Comparison of ENCODE assay signal across 8 cellular contexts in the genomic region with DNA sequence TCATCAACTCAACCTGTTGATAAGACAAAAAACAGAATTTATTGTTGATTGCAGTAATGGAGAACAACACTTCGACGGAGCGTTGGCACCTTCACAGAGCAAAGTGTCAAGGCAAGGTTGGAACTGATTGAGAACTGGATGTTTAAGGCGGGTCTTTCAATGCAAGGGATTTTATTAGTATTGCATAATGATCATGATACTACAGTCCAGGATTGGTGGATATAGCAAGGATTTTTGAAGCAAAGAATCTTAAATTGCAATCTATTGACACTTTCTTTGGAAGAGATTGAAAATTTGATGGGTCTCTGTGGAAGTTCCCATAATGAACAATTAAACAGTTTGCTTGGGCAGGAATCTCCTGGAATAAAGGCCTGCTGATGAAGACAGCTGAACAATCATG. TPM values are rescaled to one million over a fixed set of nuclear protein-coding genes. Genes with fewer than 3 reads are reported as not detected.
A peak's percentile ranks its signal among the peaks of the same experiment; 100 is the strongest.
DNase-seq lines count a peak whose midpoint lies in the region; ATAC-seq, FAIRE-seq and TF ChIP-seq lines count a peak whose summit lies in the region.

No MANE protein-coding gene starts in this region.

- CTCF ChIA-PET in GM12878 (lab: Yijun Ruan, JAX), result interaction anchor here (0.8 kb wide), 1 partner anchor 13 kb away, joined by 3 read pairs; no protein-coding TSS in a partner anchor

- FAIRE-seq in GM12878 (lab: Jason Lieb, UNC), result no peak

- H3K27me3 Mint-ChIP-seq in activated naive CD8-positive, alpha-beta T cell, result peaks cover 6% of the 10 kb centered on the region
- no peaks in the 10 kb centered on the region for H3K27me3 Mint-ChIP-seq in activated naive CD8-positive, alpha-beta T cell treated with anti-CD3 and anti-CD28 coated beads for 36 hours
- H3K27me3 Mint-ChIP-seq in memory B cell, result peaks cover 4% of the 10 kb centered on the region

- H3K9me3 ChIP-seq in GM12878 (replicated peaks; ENCODE audit: control insufficient read depth, insufficient read depth, low read length), result peaks cover 2% of the 10 kb centered on the region; the same call in 2 of the 3 replicates
- no peaks in the 10 kb centered on the region for H3K9me3 ChIP-seq in thymus (ENCODE audit: control insufficient read depth)
- peaks cover 0 to 6% (median 0%) of the 10 kb centered on the region in 3 donors for H3K9me3 ChIP-seq in adrenal gland (replicated peaks in 1 of 3)

- peaks cover 8% of the 10 kb centered on the region for H3K9me3 Mint-ChIP-seq in activated naive CD8-positive, alpha-beta T cell (ENCODE audit: low read depth)
- H3K9me3 Mint-ChIP-seq in activated naive CD8-positive, alpha-beta T cell treated with anti-CD3 and anti-CD28 coated beads for 36 hours, result peaks cover 16% of the 10 kb centered on the region
- H3K9me3 Mint-ChIP-seq in memory B cell, result peaks cover 9% of the 10 kb centered on the region

- RAD21 ChIA-PET in GM12878 (lab: Charles Lee; ENCODE audit: unreplicated experiment), result interaction anchor here (0.8 to 2.0 kb wide), 3 partner anchors 98 to 321 kb away, joined by 3 to 6 read pairs (median 5); partner anchors contain the start of gene ZNF180

- DNase-seq in activated naive CD8-positive, alpha-beta T cell treated with anti-CD3 and anti-CD28 coated beads for 36 hours, result no peak
- no peak for DNase-seq in GM12878 (ENCODE audit: low read depth, low spot score)
- no peak for DNase-seq in memory B cell (ENCODE audit: low spot score in 2 of 2)
- DNase-seq in adrenal gland, result no peak
- no peak for DNase-seq in stimulated activated CD4-positive, alpha-beta T cell treated with anti-CD3 and anti-CD28 coated beads, Interleukin-15, amount 100 ng/mL, for 24 hours
- no peak for DNase-seq in OCI-M1 (lab: John Stamatoyannopoulos, UW)

- TF ChIP-seq POLR2A in GM12878 (IDR thresholded peaks at IDR 0.05; ENCODE audit: low read depth, low read length), result no peak
- no peak for TF ChIP-seq POLR2A in adrenal gland (IDR thresholded peaks at IDR 0.05)

- TF ChIP-seq EP300 in GM12878 (IDR thresholded peaks at IDR 0.05; ENCODE audit: borderline replicate concordance in 1 of 2, control insufficient read depth in 1 of 2, low read depth in 2 of 2, low read length in 2 of 2), result no peak

- H3K4me3 ChIP-seq in GM12878 (peak overlapping the region; percentile 90), thymus (ENCODE audit: low read length) (peak overlapping the region; percentile 96), adrenal gland (peak overlapping the region in 2 of 4 donors; percentile 1 to 66)

- H3K4me2 ChIP-seq in GM12878 (ENCODE audit: control insufficient read depth, insufficient read depth), result peak overlapping the region; percentile 70

- H3K27me3 ChIP-seq in GM12878 (replicated peaks in 1 of 2; ENCODE audit: control insufficient read depth in 2 of 2, insufficient read depth in 2 of 2, low read length in 1 of 2) (no peaks in the 10 kb centered on the region), thymus (ENCODE audit: control insufficient read depth, insufficient read depth) (no peaks in the 10 kb centered on the region), adrenal gland (no peaks in the 10 kb centered on the region)

- H3K36me3 Mint-ChIP-seq in activated naive CD8-positive, alpha-beta T cell, result peaks cover 22% of the 10 kb centered on the region
- H3K36me3 Mint-ChIP-seq in activated naive CD8-positive, alpha-beta T cell treated with anti-CD3 and anti-CD28 coated beads for 36 hours, result peaks cover 30% of the 10 kb centered on the region
- peaks cover 11% of the 10 kb centered on the region for H3K36me3 Mint-ChIP-seq in memory B cell

- H3K4me1 Mint-ChIP-seq in activated naive CD8-positive, alpha-beta T cell (ENCODE audit: low read depth), result peaks cover 23% of the 10 kb centered on the region
- H3K4me1 Mint-ChIP-seq in activated naive CD8-positive, alpha-beta T cell treated with anti-CD3 and anti-CD28 coated beads for 36 hours, result peaks cover 13% of the 10 kb centered on the region
- H3K4me1 Mint-ChIP-seq in memory B cell, result peaks cover 9% of the 10 kb centered on the region

- no peak for TF ChIP-seq RAD21 in GM12878 (IDR thresholded peaks at IDR 0.05; ENCODE audit: insufficient read depth, low read depth, low read length)

- ATAC-seq in GM12878, result no peak
- no peak for ATAC-seq in memory B cell (ENCODE audit: low read depth)

- WGBS in GM12878 (ENCODE audit: insufficient coverage, insufficient replicate concordance, low lambda C conversion rate, missing lambda C conversion rate), result 34% methylated on average over 4 of the region's 4 CpGs
- WGBS in thymus, result 84% methylated on average over 4 of the region's 4 CpGs
- WGBS in adrenal gland, 4 donors, result 86 to 98% (median 87%) methylated on average over 4 of the region's 4 CpGs

- TF ChIP-seq CTCF in GM12878 (IDR thresholded peaks at IDR 0.05 in 2 of 3, conservative IDR thresholded peaks at IDR 0.05 in 1 of 3; ENCODE audit: control insufficient read depth in 2 of 3, extremely low read depth in 1 of 3, insufficient read depth in 1 of 3, low read depth in 3 of 3, low read length in 3 of 3), result no peak
- no peak for TF ChIP-seq CTCF in adrenal gland (IDR thresholded peaks at IDR 0.05)

- in situ Hi-C loops in GM12878 (cut with MboI), result no loop called here

- H3K4me1 ChIP-seq in GM12878 (ENCODE audit: control insufficient read depth, insufficient read depth, low read length) (peaks cover 7% of the 10 kb centered on the region), thymus (ENCODE audit: control insufficient read depth, insufficient read depth, low read length) (peaks cover 10% of the 10 kb centered on the region), adrenal gland (replicated peaks in 1 of 2) (peaks cover 5 to 7% of the 10 kb centered on the region in 2 donors)

- peak overlapping the region; percentile 92 for H3K4me3 Mint-ChIP-seq in activated naive CD8-positive, alpha-beta T cell
- H3K4me3 Mint-ChIP-seq in activated naive CD8-positive, alpha-beta T cell treated with anti-CD3 and anti-CD28 coated beads for 36 hours, result no peak overlapping the region
- peak overlapping the region; percentile 32 for H3K4me3 Mint-ChIP-seq in memory B cell

- peak overlapping the region; percentile 99 for H2AFZ ChIP-seq in GM12878 (ENCODE audit: control insufficient read depth, low read depth, low read length)

- POLR2A ChIA-PET in GM12878 (lab: Charles Lee), result no interaction called here

- no peaks in the 10 kb centered on the region for H4K20me1 ChIP-seq in GM12878 (ENCODE audit: control insufficient read depth, insufficient read depth)

- no peak overlapping the region for H3K27ac ChIP-seq in GM12878 (ENCODE audit: control insufficient read depth, insufficient read depth)
- H3K27ac ChIP-seq in thymus (ENCODE audit: low read depth), result no peak overlapping the region
- no peak overlapping the region for H3K27ac ChIP-seq in adrenal gland

- SMC1A ChIA-PET in GM12878 (lab: Charles Lee; ENCODE audit: uncharacterized antibody, unreplicated experiment), result interaction anchor here (1.0 to 1.3 kb wide), 4 partner anchors 10 to 447 kb away, joined by 3 to 5 read pairs (median 4); partner anchors contain the start of gene ZNF226

- H3K9ac ChIP-seq in GM12878 (ENCODE audit: control insufficient read depth, insufficient read depth, low read length), result no peak overlapping the region

- no peak overlapping the region for H3K27ac Mint-ChIP-seq in activated naive CD8-positive, alpha-beta T cell
- H3K27ac Mint-ChIP-seq in activated naive CD8-positive, alpha-beta T cell treated with anti-CD3 and anti-CD28 coated beads for 36 hours, result no peak overlapping the region
- H3K27ac Mint-ChIP-seq in memory B cell, result no peak overlapping the region

- intact Hi-C loops in GM12878 (cut with micrococcal nuclease; ENCODE audit: unreplicated experiment), result loop anchor here (10.0 kb wide), 1 partner anchor 199 kb away; the partner anchor contains the start of gene ZNF180
- intact Hi-C loops in adrenal gland (cut with DNase I), result no loop called here

- BruUV-seq in GM12878 (replicated peaks; lab: Mats Ljungman, UMichigan), result no TSS peak

- H3K79me2 ChIP-seq in GM12878 (ENCODE audit: control insufficient read depth, insufficient read depth, low read length), result peaks cover 6% of the 10 kb centered on the region

- H3K36me3 ChIP-seq in GM12878 (ENCODE audit: control insufficient read depth in 2 of 2, insufficient read depth in 2 of 2, low read length in 1 of 2) (peaks cover 0 to 5% of the 10 kb centered on the region in 2 experiments; a peak in 1 of 4 replicates), thymus (ENCODE audit: control insufficient read depth, insufficient read depth) (peaks cover 10% of the 10 kb centered on the region), adrenal gland (replicated peaks in 1 of 2) (peaks cover 0 to 9% of the 10 kb centered on the region in 2 donors)

RNA-seq across cellular contexts. Expression of gene ZNF235, which starts 0.6 kb away (rescaled TPM):
- 1 to 10 TPM; 3.8 to 4.7 TPM for total RNA-seq in activated naive CD8-positive, alpha-beta T cell treated with anti-CD3 and anti-CD28 coated beads for 36 hours
- 88.3 and 93.4 TPM in 2 replicates for total RNA-seq in GM12878 (2013; cell fraction: nucleolus; rRNA removed)
- total RNA-seq in GM12878 (2014; rRNA removed), result 4.7 and 5.9 TPM in 2 replicates
- 7.0 and 7.4 TPM in 2 replicates for total RNA-seq in GM12878 (2014; rRNA removed; fragmentation: Illumina TruSeq; extraction: Trizol)
- 3.9 and 4.8 TPM in 2 replicates for total RNA-seq in GM12878 (2021)
- polyA plus RNA-seq in GM12878 (2011; ENCODE audit: low read depth), result 3.0 TPM
- 9.0 and 12.2 TPM in 2 replicates for polyA plus RNA-seq in GM12878 (2011; rRNA removed)
- 3.7 and 6.0 TPM in 2 replicates for polyA plus RNA-seq in GM12878 (2011; cell fraction: cytosol; rRNA removed)
- polyA plus RNA-seq in GM12878 (2011; cell fraction: nucleus; rRNA removed), result 9.1 and 10.8 TPM in 2 replicates
- polyA plus RNA-seq in GM12878 (2012), result 2.5 and 4.0 TPM in 2 replicates
- polyA plus RNA-seq in GM12878 (2014; fragmentation: Illumina TruSeq; extraction: Trizol), result 4.1 and 7.5 TPM in 2 replicates
- polyA plus RNA-seq in GM12878 (2014; fragmentation: Nextera tagmentation; extraction: Ambion mirVana), result 1 to 10 TPM; 2.8 to 5.0 TPM
- 2.7 and 4.0 TPM in 2 replicates for polyA plus RNA-seq in GM12878 (2014; rRNA removed)
- polyA plus RNA-seq in GM12878 (2016; fragmentation: Nextera tagmentation; extraction: Ambion mirVana), result 1 to 10 TPM; 3.6 to 4.9 TPM
- polyA minus RNA-seq in GM12878 (2011; rRNA and poly(A)+ RNA removed), result 16.0 and 17.0 TPM in 2 replicates
- polyA minus RNA-seq in GM12878 (2011; cell fraction: cytosol; rRNA and poly(A)+ RNA removed), result 2.1 and 3.4 TPM in 2 replicates
- polyA minus RNA-seq in GM12878 (2011; cell fraction: nucleus; rRNA and poly(A)+ RNA removed), result 16.8 and 23.8 TPM in 2 replicates
- polyA plus RNA-seq in thymus, result 7.7 TPM
- 1 to 10 TPM; 1.0 to 8.2 (median 3.7) TPM for total RNA-seq in adrenal gland
- polyA plus RNA-seq in adrenal gland, result 1 to 10 TPM; 2.0 to 7.2 (median 2.2) TPM

RNA-seq across cellular contexts. Expression of gene ZNF233, which starts 45.8 kb away (rescaled TPM):
- total RNA-seq in activated naive CD8-positive, alpha-beta T cell treated with anti-CD3 and anti-CD28 coated beads for 36 hours, result under 1 TPM; 0.16 to 0.32 TPM
- total RNA-seq in GM12878 (2013; cell fraction: nucleolus; rRNA removed), result 4.7 and 6.1 TPM in 2 replicates
- 0.23 and 0.54 TPM in 2 replicates for total RNA-seq in GM12878 (2014; rRNA removed)
- 0.32 and 0.63 TPM in 2 replicates for total RNA-seq in GM12878 (2014; rRNA removed; fragmentation: Illumina TruSeq; extraction: Trizol)
- 0.19 and 0.26 TPM in 2 replicates for total RNA-seq in GM12878 (2021)
- 0.54 TPM for polyA plus RNA-seq in GM12878 (2011; ENCODE audit: low read depth)
- 1.5 and 1.8 TPM in 2 replicates for polyA plus RNA-seq in GM12878 (2011; rRNA removed)
- polyA plus RNA-seq in GM12878 (2011; cell fraction: cytosol; rRNA removed), result 0.69 and 0.75 TPM in 2 replicates
- polyA plus RNA-seq in GM12878 (2011; cell fraction: nucleus; rRNA removed), result 2.0 and 2.8 TPM in 2 replicates
- polyA plus RNA-seq in GM12878 (2012), result 0.92 and 0.94 TPM in 2 replicates
- 0.06 and 0.32 TPM in 2 replicates for polyA plus RNA-seq in GM12878 (2014; fragmentation: Illumina TruSeq; extraction: Trizol)
- polyA plus RNA-seq in GM12878 (2014; fragmentation: Nextera tagmentation; extraction: Ambion mirVana), result under 1 TPM; 0.35 to 0.46 TPM
- 0.29 and 0.67 TPM in 2 replicates for polyA plus RNA-seq in GM12878 (2014; rRNA removed)
- 1 to 10 TPM in 1 of 2 experiments, under 1 TPM in 1; 0.93 to 1.0 TPM for polyA plus RNA-seq in GM12878 (2016; fragmentation: Nextera tagmentation; extraction: Ambion mirVana)
- 3.5 and 4.2 TPM in 2 replicates for polyA minus RNA-seq in GM12878 (2011; rRNA and poly(A)+ RNA removed)
- polyA minus RNA-seq in GM12878 (2011; cell fraction: cytosol; rRNA and poly(A)+ RNA removed), result 1.3 and 1.8 TPM in 2 replicates
- 3.7 and 5.5 TPM in 2 replicates for polyA minus RNA-seq in GM12878 (2011; cell fraction: nucleus; rRNA and poly(A)+ RNA removed)
- polyA plus RNA-seq in thymus, result 1.7 TPM
- total RNA-seq in adrenal gland, result 1 to 10 TPM in 5 of 8 donors, under 1 TPM in 3; 0.69 to 3.1 (median 1.6) TPM
- 1 to 10 TPM in 2 of 3 donors, under 1 TPM in 1; 0.57 to 3.3 (median 2.1) TPM for polyA plus RNA-seq in adrenal gland

RNA-seq across cellular contexts. Expression of gene ZNF112, which starts 51.0 kb away (rescaled TPM):
- under 1 TPM; 0.44 to 0.62 TPM for total RNA-seq in activated naive CD8-positive, alpha-beta T cell treated with anti-CD3 and anti-CD28 coated beads for 36 hours
- 0.27 and 0.47 TPM in 2 replicates for total RNA-seq in GM12878 (2013; cell fraction: nucleolus; rRNA removed)
- total RNA-seq in GM12878 (2014; rRNA removed) (not detected in 2 replicates), GM12878 (2014; rRNA removed; fragmentation: Illumina TruSeq; extraction: Trizol) (0.04 TPM in 1 of 2 replicates, not detected in the other), GM12878 (2021) (not detected in 2 replicates), adrenal gland (10 to 100 TPM in 1 of 8 donors, 1 to 10 TPM in 7; 3.9 to 12.8 (median 5.9) TPM)
- polyA plus RNA-seq in GM12878 (2011; ENCODE audit: low read depth), result 0.10 TPM
- polyA plus RNA-seq in GM12878 (2011; rRNA removed) (0.01 and 0.11 TPM in 2 replicates), GM12878 (2014; fragmentation: Illumina TruSeq; extraction: Trizol) (0.03 TPM in 1 of 2 replicates, not detected in the other), GM12878 (2014; fragmentation: Nextera tagmentation; extraction: Ambion mirVana) (not detected), GM12878 (2014; rRNA removed) (0.08 TPM in 1 of 2 replicates, not detected in the other), GM12878 (2016; fragmentation: Nextera tagmentation; extraction: Ambion mirVana) (under 1 TPM; 0.07 to 0.25 TPM), thymus (1.3 TPM), adrenal gland (1 to 10 TPM; 1.0 to 5.8 (median 1.5) TPM)
- 0.01 TPM in 1 of 2 replicates, not detected in the other for polyA plus RNA-seq in GM12878 (2011; cell fraction: cytosol; rRNA removed)
- polyA plus RNA-seq in GM12878 (2011; cell fraction: nucleus; rRNA removed), result 0.09 and 0.19 TPM in 2 replicates
- polyA plus RNA-seq in GM12878 (2012), result 0.07 and 0.08 TPM in 2 replicates
- not detected in 2 replicates for polyA minus RNA-seq in GM12878 (2011; rRNA and poly(A)+ RNA removed)
- not detected in 2 replicates for polyA minus RNA-seq in GM12878 (2011; cell fraction: cytosol; rRNA and poly(A)+ RNA removed)
- polyA minus RNA-seq in GM12878 (2011; cell fraction: nucleus; rRNA and poly(A)+ RNA removed), result 0.10 and 0.12 TPM in 2 replicates
